19 cellular contexts compared by ENCODE assay signal in genomic region chr9:114221706-114222465, GRCh38.
A peak's percentile ranks its signal among the peaks of the same experiment; 100 is the strongest.
DNase-seq lines count a peak whose midpoint lies in the region; ATAC-seq and TF ChIP-seq lines count a peak whose summit lies in the region.
"Had no signal": no experiment of that assay in that cellular context is flagged by ENCODE, and none has a peak within 500 bp of the region (broad histone marks: within the 10 kb centered on the region; RNA-seq: fewer than 3 reads in every experiment).

No MANE protein-coding gene starts in this region.

- H2AFZ ChIP-seq in IMR-90 (replicated peaks; ENCODE audit: low read length, poor library complexity) (no peak overlapping the region), mesenchymal stem cell (ENCODE audit: low read depth, low read length) (no peak overlapping the region)
- H2AFZ ChIP-seq: GM23338 had no signal

- no peak overlapping the region for H2AK9ac ChIP-seq in IMR-90 (replicated peaks; ENCODE audit: low read depth, low read length, poor library complexity)

- H4K20me1 ChIP-seq in IMR-90 (ENCODE audit: insufficient read depth, low read length): no peaks in the 10 kb centered on the region

- in situ Hi-C loops in IMR-90 (cut with MboI; ENCODE audit: low sequenced_read_pairs): no loop called here

- peaks cover 39% of the 10 kb centered on the region for H3K4me1 ChIP-seq in IMR-90 (ENCODE audit: control insufficient read depth, insufficient read depth, low read length)
- H3K4me1 ChIP-seq in mesenchymal stem cell (ENCODE audit: control insufficient read depth, insufficient read depth, low read depth, low read length): peaks cover 38% of the 10 kb centered on the region

- H3K79me1 ChIP-seq in IMR-90 (ENCODE audit: low read depth in 1 of 2, low read length in 2 of 2): peaks cover 4 to 27% of the 10 kb centered on the region in 2 experiments; a peak in 2 of 4 replicates
- peaks cover 5% of the 10 kb centered on the region for H3K79me1 ChIP-seq in mesenchymal stem cell (replicated peaks; ENCODE audit: low read length, poor library complexity, severe bottlenecking)

- POLR2A ChIA-PET in IMR-90 (lab: Charles Lee; ENCODE audit: unreplicated experiment): no interaction called here

- WGBS in IMR-90 (ENCODE audit: extremely low coverage in 2 of 2, insufficient read length in 1 of 2), 2 experiments: 73% methylated on average over 3 of the region's 10 CpGs; no CpG with 5 or more reads in 1 of the 2 experiments
- 45% methylated on average over 9 of the region's 10 CpGs for WGBS in mesenchymal stem cell

- H2BK5ac ChIP-seq in IMR-90 (ENCODE audit: low read depth, low read length, poor library complexity, severe bottlenecking) (peak overlapping the region; percentile 9), mesenchymal stem cell (ENCODE audit: low read depth, low read length, poor library complexity, severe bottlenecking) (no peak overlapping the region)

- no peak overlapping the region for H4K5ac ChIP-seq in IMR-90 (ENCODE audit: low read depth, low read length)

- H3K9ac ChIP-seq in IMR-90 (ENCODE audit: low read depth, low read length): no peak overlapping the region
- no peak overlapping the region for H3K9ac ChIP-seq in mesenchymal stem cell (ENCODE audit: low read length)
- H3K9ac ChIP-seq: BLaER1 treated with 17β-estradiol and CSF1 and Interleukin-3, amounts not matched to agents 10 nM and 100 nM had no signal

- no peak overlapping the region for H3K56ac ChIP-seq in IMR-90 (ENCODE audit: extremely low read depth, insufficient read depth, low read length)

- H3K18ac ChIP-seq in IMR-90 (ENCODE audit: low read depth, low read length) (no peak overlapping the region), mesenchymal stem cell (ENCODE audit: low read depth in 1 of 2, low read length in 2 of 2) (peak overlapping the region in 1 of 2 experiments; percentile 65)

- H3K4ac ChIP-seq in IMR-90 (ENCODE audit: low read depth, low read length) (peak overlapping the region; percentile 72), mesenchymal stem cell (ENCODE audit: low read depth in 1 of 2, low read length in 2 of 2) (peak overlapping the region in 1 of 2 experiments; percentile 67)

- TF ChIP-seq POLR2A in IMR-90 (IDR thresholded peaks at IDR 0.05; ENCODE audit: low read depth, low read length): no peak

- H3K9me3 ChIP-seq in IMR-90 (ENCODE audit: control insufficient read depth, insufficient read depth, low read length) (no peaks in the 10 kb centered on the region), mesenchymal stem cell (ENCODE audit: control insufficient read depth, low read length) (no peaks in the 10 kb centered on the region)
- H3K9me3 ChIP-seq: BLaER1 treated with 17β-estradiol and CSF1 and Interleukin-3, amounts not matched to agents 10 nM and 100 nM had no signal

- H4K8ac ChIP-seq in IMR-90 (ENCODE audit: low read depth in 2 of 2, low read length in 2 of 2) (0 out of 4 replicates have a peak overlapping the region, but pooled peaks of 1 of the 2 experiments have one; percentile 25), mesenchymal stem cell (ENCODE audit: low read length) (no peak overlapping the region)

- intact Hi-C loops in IMR-90 (cut with micrococcal nuclease): no loop called here

- H3K27ac ChIP-seq in IMR-90 (ENCODE audit: insufficient read depth, low read length) (no peak overlapping the region), mesenchymal stem cell (ENCODE audit: low read length, poor library complexity, severe bottlenecking) (no peak overlapping the region)
- H3K27ac ChIP-seq: 22Rv1; BLaER1 treated with 17β-estradiol and CSF1 and Interleukin-3, amounts not matched to agents 10 nM and 100 nM; SK-N-MC had no signal

- no TSS peak for BruUV-seq in IMR-90 (replicated peaks; lab: Mats Ljungman, UMichigan)

- H4K91ac ChIP-seq in IMR-90 (ENCODE audit: insufficient read depth, low read depth, low read length) (peak overlapping the region; percentile 83; the same call in 1 of the 2 replicates), mesenchymal stem cell (ENCODE audit: low read length) (no peak overlapping the region)

- H3K4me2 ChIP-seq in IMR-90 (ENCODE audit: low read depth, low read length) (no peak overlapping the region), mesenchymal stem cell (ENCODE audit: low read length, poor library complexity, severe bottlenecking) (no peak overlapping the region)
- H3K4me2 ChIP-seq: GM23338 had no signal

- H3K4me3 ChIP-seq in IMR-90 (ENCODE audit: insufficient read depth, low read depth, low read length): no peak overlapping the region
- H3K4me3 ChIP-seq in mesenchymal stem cell (ENCODE audit: insufficient read depth in 1 of 2, low read depth in 1 of 2, low read length in 2 of 2): no peak overlapping the region
- H3K4me3 ChIP-seq: BLaER1 treated with 17β-estradiol and CSF1 and Interleukin-3, amounts not matched to agents 10 nM and 100 nM; GM23338; SK-N-MC had no signal

- no peaks in the 10 kb centered on the region for H3K36me3 ChIP-seq in IMR-90 (ENCODE audit: control insufficient read depth, insufficient read depth, low read length)
- peaks cover 0 to 42% of the 10 kb centered on the region in 2 experiments for H3K36me3 ChIP-seq in mesenchymal stem cell (ENCODE audit: control insufficient read depth in 1 of 2, insufficient read depth in 2 of 2, low read depth in 1 of 2, low read length in 2 of 2)

- DNase-seq in DMS53 (lab: John Stamatoyannopoulos, UW) (peak; percentile 50), DMS53 treated with DMSO at 0.1 percent for 48 hours (lab: John Stamatoyannopoulos, UW; ENCODE audit: unreplicated experiment) (no peak), IMR-90 (peak; percentile 54), dermis blood vessel endothelial cell (peak; percentile 92), mesenchymal stem cell (peak; percentile 42), GM20000 (ENCODE audit: low spot score) (no peak), NK-92 (lab: John Stamatoyannopoulos, UW; ENCODE audit: unreplicated experiment) (no peak)
- DNase-seq: DMS153, GDM1, Karpas-422, MV-4-11, NCI-H1417 treated with DMSO at 0.1 percent for 48 hours, NCI-H2029, NCI-H510A treated with DMSO at 0.1 percent for 48 hours had no signal

- H3K9me1 ChIP-seq in IMR-90 (ENCODE audit: insufficient read depth, low read length): peaks cover 47% of the 10 kb centered on the region

- H3K23ac ChIP-seq in IMR-90 (ENCODE audit: low read depth, low read length): no peak overlapping the region
- H3K23ac ChIP-seq in mesenchymal stem cell (ENCODE audit: low read length in 2 of 2): peak overlapping the region in 1 of 2 experiments; percentile 28

- peak overlapping the region in 1 of 2 experiments; percentile 49 for H2BK12ac ChIP-seq in mesenchymal stem cell (ENCODE audit: low read length in 2 of 2)

- no peak for ATAC-seq in IMR-90 (ENCODE audit: low read depth)
- ATAC-seq in HG03159 (IDR thresholded peaks at IDR 0.05; ENCODE audit: unreplicated experiment): no peak
- ATAC-seq: GM23338 had no signal

- H2AK5ac ChIP-seq in IMR-90 (ENCODE audit: low read depth, low read length): peak overlapping the region; percentile 25; the same call in 1 of the 2 replicates
- peak overlapping the region; percentile 58 for H2AK5ac ChIP-seq in mesenchymal stem cell (ENCODE audit: low read length, severe bottlenecking)

- H3K27me3 ChIP-seq in IMR-90 (ENCODE audit: control insufficient read depth, insufficient read depth, low read length) (no peaks in the 10 kb centered on the region), mesenchymal stem cell (ENCODE audit: control insufficient read depth in 1 of 2, insufficient read depth in 1 of 2, low read length in 2 of 2) (no peaks in the 10 kb centered on the region)
- H3K27me3 ChIP-seq: BLaER1 treated with 17β-estradiol and CSF1 and Interleukin-3, amounts not matched to agents 10 nM and 100 nM had no signal

- peak overlapping the region; percentile 2; the same call in 1 of the 2 replicates for H3K14ac ChIP-seq in IMR-90 (replicated peaks; ENCODE audit: low read depth, low read length)
- H3K14ac ChIP-seq in mesenchymal stem cell (ENCODE audit: low read length in 2 of 2): no peak overlapping the region

- dilution Hi-C loops in IMR-90 (cut with HindIII; ENCODE audit: low sequenced_read_pairs, unreplicated experiment): no loop called here

- H2BK20ac ChIP-seq in IMR-90 (ENCODE audit: low read depth, low read length): peak overlapping the region; percentile 84; the same call in 1 of the 2 replicates

- no peak for TF ChIP-seq CTCF in IMR-90 (conservative IDR thresholded peaks at IDR 0.05; ENCODE audit: low read depth, low read length)
- TF ChIP-seq CTCF in GM20000 (IDR thresholded peaks at IDR 0.05; ENCODE audit: extremely low read depth, missing control alignments): no peak

- TF ChIP-seq RAD21 in IMR-90 (IDR thresholded peaks at IDR 0.05; ENCODE audit: low read length): no peak

- CTCF ChIA-PET in IMR-90 (lab: Yijun Ruan, JAX): no interaction called here

- H2BK120ac ChIP-seq in IMR-90 (ENCODE audit: low read depth, low read length): peak overlapping the region; percentile 87; the same call in 1 of the 2 replicates
- H2BK120ac ChIP-seq in mesenchymal stem cell (ENCODE audit: low read depth, low read length): no peak overlapping the region

- H2BK15ac ChIP-seq in IMR-90 (ENCODE audit: low read depth, low read length) (peak overlapping the region; percentile 55; the same call in 1 of the 3 replicates), mesenchymal stem cell (ENCODE audit: low read depth, poor library complexity, severe bottlenecking) (no peak overlapping the region)

TF ChIP-seq in IMR-90, 13 proteins besides CTCF, POLR2A, EP300 and RAD21 (continues in another document):
- TF ChIP-seq ELK1 (IDR thresholded peaks at IDR 0.05; ENCODE audit: borderline replicate concordance, low read depth, low read length) (no peak), USF2 (IDR thresholded peaks at IDR 0.05; ENCODE audit: low read depth, low read length) (no peak), RCOR1 (IDR thresholded peaks at IDR 0.05; ENCODE audit: insufficient replicate concordance, low read length) (no peak), NFE2L2 (IDR thresholded peaks at IDR 0.05; ENCODE audit: low read depth, low read length) (no peak), MAFK (IDR thresholded peaks at IDR 0.05; ENCODE audit: low read depth, low read length) (no peak), SMC3 (IDR thresholded peaks at IDR 0.05; ENCODE audit: low read depth, low read length) (no peak)

Comparison
In these comparisons a context has a peak if more than half of its experiments do, and no peak if none do; other contexts are left out.
1. DNase-seq: peak in DMS53 (single experiment), IMR-90 (single experiment), dermis blood vessel endothelial cell (single experiment) and mesenchymal stem cell (single experiment); none in DMS53 treated with DMSO at 0.1 percent for 48 hours (single experiment), GM20000 (single experiment) and NK-92 (single experiment).